ENCODE assay signal across 17 cellular contexts in genomic region chr3:30308131-30308530, GRCh38.
DNase-seq lines count a peak whose midpoint lies in the region; ATAC-seq and TF ChIP-seq lines count a peak whose summit lies in the region.
"Had no signal": no experiment of that assay in that cellular context is flagged by ENCODE, and none has a peak within 500 bp of the region (broad histone marks: within the 10 kb centered on the region; RNA-seq: fewer than 3 reads in every experiment).

No MANE protein-coding gene starts in this region.

- CTCF ChIA-PET in mammary epithelial cell (lab: Charles Lee; ENCODE audit: low non-redundant PET): no interaction called here

- H4K20me1 ChIP-seq in mammary epithelial cell (ENCODE audit: insufficient read depth, low read length): no peaks in the 10 kb centered on the region

- peak in 1 of 2 donors; percentile 69 for TF ChIP-seq EP300 in tibial nerve (IDR thresholded peaks at IDR 0.05)

- 83% methylated on average over 1 of the region's 1 CpG for WGBS in mammary epithelial cell (ENCODE audit: low coverage, missing lambda C conversion rate)
- WGBS in right lobe of liver (ENCODE audit: insufficient coverage, low coverage, low lambda C conversion rate, missing lambda C conversion rate): 38% methylated on average over 1 of the region's 1 CpG
- 28 to 30% methylated on average over 1 of the region's 1 CpG for WGBS in tibial nerve, 2 donors
- whole genome bisulfite sequencing in spleen, 5 donors: 67 to 100% (median 89%) methylated on average over 1 of the region's 1 CpG

- no peaks in the 10 kb centered on the region for H3K27me3 ChIP-seq in mammary epithelial cell (ENCODE audit: insufficient read depth, low read length)
- no peaks in the 10 kb centered on the region for H3K27me3 ChIP-seq in right lobe of liver
- no peaks in the 10 kb centered on the region for H3K27me3 ChIP-seq in tibial nerve
- H3K27me3 ChIP-seq in spleen (replicated peaks in 1 of 7): no peaks in the 10 kb centered on the region
- H3K27me3 ChIP-seq: right atrium auricular region had no signal

- H3K27ac ChIP-seq in mammary epithelial cell (ENCODE audit: insufficient read depth, low read depth, low read length) (peak overlapping the region; percentile 14), right lobe of liver (peak overlapping the region in 2 of 3 donors; percentile 2 to 48), tibial nerve (peak overlapping the region; percentile 3 to 84 (median 42)), spleen (peak overlapping the region in 1 of 8 donors; percentile 19)

- TF ChIP-seq CTCF in mammary epithelial cell (conservative IDR thresholded peaks at IDR 0.05 in 1 of 2, IDR thresholded peaks at IDR 0.05 in 1 of 2; ENCODE audit: extremely low read depth in 1 of 2, insufficient read depth in 1 of 2, low read depth in 1 of 2, low read length in 2 of 2) (no peak), right lobe of liver (IDR thresholded peaks at IDR 0.05) (no peak), tibial nerve (IDR thresholded peaks at IDR 0.05) (no peak), spleen (IDR thresholded peaks at IDR 0.05 in 8 of 11, conservative IDR thresholded peaks at IDR 0.05 in 3 of 11) (no peak)

- intact Hi-C loops in mammary epithelial cell (cut with micrococcal nuclease) (no loop called here), right lobe of liver (cut with DNase I) (no loop called here), spleen (cut with DNase I; ENCODE audit: low total_unique reads) (no loop called here)

- no peak overlapping the region for H3K4me2 ChIP-seq in mammary epithelial cell (ENCODE audit: insufficient read depth, low read depth, low read length)

- H3K9me3 ChIP-seq in mammary epithelial cell (replicated peaks; ENCODE audit: insufficient read depth, low read length) (peaks cover 7% of the 10 kb centered on the region), right lobe of liver (no peaks in the 10 kb centered on the region), tibial nerve (peaks cover 0 to 4% (median 0%) of the 10 kb centered on the region in 4 donors), spleen (peaks cover 0 to 7% (median 4%) of the 10 kb centered on the region in 8 donors)

- DNase-seq in GM04504 (ENCODE audit: low read depth): peak; percentile 69
- peak; percentile 57 for DNase-seq in mammary epithelial cell
- DNase-seq in right lobe of liver: no peak
- no peak for DNase-seq in tibial nerve (ENCODE audit: low spot score in 2 of 2)
- DNase-seq in SKM-1 (lab: John Stamatoyannopoulos, UW; ENCODE audit: unreplicated experiment): no peak
- no peak for DNase-seq in spleen
- DNase-seq in amygdala (lab: John Stamatoyannopoulos, UW): no peak
- DNase-seq: activated CD4-positive, alpha-beta T cell treated with anti-CD3 and anti-CD28 coated beads, Interleukin-2, amount 10 ng/mL, durations not matched to agents 7 days and 5 days; activated T-cell treated with anti-CD3 and anti-CD28 coated beads for 4 hours; cortex of kidney; NCI-H1417; NCI-H2227 treated with DMSO at 0.1 percent for 48 hours had no signal

- in situ Hi-C loops in mammary epithelial cell (cut with MboI; ENCODE audit: low sequenced_read_pairs in 2 of 2): no loop called here

- dilution Hi-C loops in mammary epithelial cell (cut with HindIII; ENCODE audit: low sequenced_read_pairs): no loop called here

- no peak overlapping the region for H3K9ac ChIP-seq in mammary epithelial cell (ENCODE audit: insufficient read depth, low read length)

- no peak for TF ChIP-seq POLR2A in right lobe of liver (IDR thresholded peaks at IDR 0.05)
- TF ChIP-seq POLR2A in tibial nerve (IDR thresholded peaks at IDR 0.05): no peak
- TF ChIP-seq POLR2A in spleen (IDR thresholded peaks at IDR 0.05): no peak

- no peaks in the 10 kb centered on the region for H3K79me2 ChIP-seq in mammary epithelial cell (ENCODE audit: insufficient read depth, low read length)

- no peak overlapping the region for H3K4me3 ChIP-seq in mammary epithelial cell (replicated peaks in 1 of 3; ENCODE audit: insufficient read depth in 1 of 3, low read depth in 2 of 3, low read length in 3 of 3)
- H3K4me3 ChIP-seq in right lobe of liver: no peak overlapping the region
- H3K4me3 ChIP-seq in tibial nerve: no peak overlapping the region
- H3K4me3 ChIP-seq in spleen: no peak overlapping the region
- H3K4me3 ChIP-seq: lung, right atrium auricular region had no signal

- peak overlapping the region; percentile 25 for H2AFZ ChIP-seq in mammary epithelial cell (ENCODE audit: low read depth, low read length)

- no peaks in the 10 kb centered on the region for H3K36me3 ChIP-seq in mammary epithelial cell (ENCODE audit: insufficient read depth, low read length)
- no peaks in the 10 kb centered on the region for H3K36me3 ChIP-seq in right lobe of liver
- H3K36me3 ChIP-seq in tibial nerve: no peaks in the 10 kb centered on the region
- H3K36me3 ChIP-seq in spleen: no peaks in the 10 kb centered on the region
- H3K36me3 ChIP-seq: right atrium auricular region had no signal

- ATAC-seq in right lobe of liver: peak in 3 of 4 donors; percentile 24 to 45 (median 26)
- ATAC-seq: esophagus mucosa; natural killer cell treated with Interleukin-12 subunit alpha and Interleukin-12 subunit beta and Interleukin-15 and Interleukin-18, amount 100 ng/mL, for 72 hours; stimulated activated effector memory CD8-positive, alpha-beta T cell treated with anti-CD3 and anti-CD28 coated beads, Interleukin-12 subunit alpha, Interleukin-12 subunit beta, amount 100 ng/mL, for 72 hours had no signal

- H3K4me1 ChIP-seq in mammary epithelial cell (ENCODE audit: insufficient read depth, low read length) (peaks cover 9% of the 10 kb centered on the region), right lobe of liver (peaks cover 0 to 30% (median 7%) of the 10 kb centered on the region in 4 donors), tibial nerve (peaks cover 0 to 15% (median 2%) of the 10 kb centered on the region in 4 donors), spleen (peaks cover 0 to 5% (median 0%) of the 10 kb centered on the region in 6 donors)
- H3K4me1 ChIP-seq: right atrium auricular region had no signal

- BruUV-seq in mammary epithelial cell (replicated peaks; lab: Mats Ljungman, UMichigan): no TSS peak

Comparison
In these comparisons a context has a peak if more than half of its experiments do, and no peak if none do; other contexts are left out.
1. DNase-seq: peak in GM04504 (single experiment) and mammary epithelial cell (single experiment); none in right lobe of liver (0 of 3), tibial nerve (0 of 2), SKM-1 (single experiment), spleen (single experiment) and amygdala (0 of 56).